Comparison of ENCODE assay signal across 26 cellular contexts in genomic region chr18:43161528-43161927, GRCh38. TPM values are rescaled to one million over a fixed set of nuclear protein-coding genes. Genes with fewer than 3 reads are reported as not detected.
DNase-seq lines count a peak whose midpoint lies in the region; TF ChIP-seq lines count a peak whose summit lies in the region.
"Had no signal": no experiment of that assay in that cellular context is flagged by ENCODE, and none has a peak within 500 bp of the region (broad histone marks: within the 10 kb centered on the region; RNA-seq: fewer than 3 reads in every experiment).

No MANE protein-coding gene starts in this region.

- H3K4me1 ChIP-seq in ACC112 (ENCODE audit: control insufficient read depth, insufficient read depth, low read length, unreplicated experiment) (peaks cover 39% of the 10 kb centered on the region), Karpas-422 (ENCODE audit: low read length) (no peaks in the 10 kb centered on the region), colonic mucosa (no peaks in the 10 kb centered on the region)
- H3K4me1 ChIP-seq: A549, adrenal gland, testis had no signal

- H3K9me2 ChIP-seq in Karpas-422 (replicated peaks; ENCODE audit: insufficient read depth, low read length): no peaks in the 10 kb centered on the region

- peaks cover 13% of the 10 kb centered on the region for H3K9me3 ChIP-seq in Karpas-422 (ENCODE audit: low read length)
- no peaks in the 10 kb centered on the region for H3K9me3 ChIP-seq in colonic mucosa
- H3K9me3 ChIP-seq: A549, adrenal gland, testis had no signal

- peak overlapping the region; percentile 78 for H3K27ac ChIP-seq in ACC112 (ENCODE audit: low read depth, low read length)
- H3K27ac ChIP-seq in brain microvascular endothelial cell: peak overlapping the region; percentile 57
- no peak overlapping the region for H3K27ac ChIP-seq in Karpas-422 (ENCODE audit: low read length)
- H3K27ac ChIP-seq in colonic mucosa: no peak overlapping the region
- H3K27ac ChIP-seq: A549, adrenal gland, testis had no signal

- no peak overlapping the region for H3K4me2 ChIP-seq in Karpas-422 (ENCODE audit: low read depth, low read length, poor library complexity, severe bottlenecking)
- H3K4me2 ChIP-seq: A549 had no signal

- peak; percentile 73 for DNase-seq in LHCN-M2 (ENCODE audit: low read depth)
- peak; percentile 73 for DNase-seq in brain microvascular endothelial cell
- peak; percentile 5 for DNase-seq in hepatic stellate cell (ENCODE audit: low spot score)
- DNase-seq in activated CD4-positive, alpha-beta T cell treated with anti-CD3 and anti-CD28 coated beads for 48 hours: no peak
- no peak for DNase-seq in Karpas-422
- no peak for DNase-seq in SKM-1 treated with dmso at 0.1 percent for 144 hours (lab: John Stamatoyannopoulos, UW; ENCODE audit: unreplicated experiment)
- no peak for DNase-seq in colonic mucosa
- DNase-seq: activated gamma-delta T cell treated with Interleukin-2 at 50 U/mL for 16 hours; adrenal gland; cerebellar nuclear complex; effector memory CD8-positive, alpha-beta T cell; hypothalamus; islet precursor cell; NCI-H187 treated with DMSO at 0.1 percent for 48 hours; NCI-H2227 treated with DMSO at 0.1 percent for 48 hours; right cardiac atrium; SHP77; T-cell; testis had no signal

- H4K20me1 ChIP-seq in Karpas-422 (ENCODE audit: insufficient read depth, low read depth, low read length): no peaks in the 10 kb centered on the region

- H3K9ac ChIP-seq in Karpas-422 (ENCODE audit: low read length): no peak overlapping the region
- no peak overlapping the region for H3K9ac ChIP-seq in colonic mucosa (ENCODE audit: low read depth in 2 of 2, low read length in 2 of 2)

- peak overlapping the region; percentile 55 for H2AFZ ChIP-seq in ACC112 (ENCODE audit: low read length, unreplicated experiment)
- no peak overlapping the region for H2AFZ ChIP-seq in Karpas-422 (ENCODE audit: low read length)

- no peaks in the 10 kb centered on the region for H3K79me2 ChIP-seq in ACC112 (ENCODE audit: control insufficient read depth, insufficient read depth, low read length, unreplicated experiment)
- H3K79me2 ChIP-seq in Karpas-422 (ENCODE audit: low read length): no peaks in the 10 kb centered on the region

- in situ Hi-C loops in brain microvascular endothelial cell (cut with HindIII; ENCODE audit: low pct_ligation_motif_present, low sequenced_read_pairs): no loop called here

- H3K4me3 ChIP-seq in ACC112 (ENCODE audit: low read depth, low read length): peak overlapping the region; percentile 36
- no peak overlapping the region for H3K4me3 ChIP-seq in brain microvascular endothelial cell (ENCODE audit: low read depth, low read length)
- no peak overlapping the region for H3K4me3 ChIP-seq in Karpas-422 (ENCODE audit: low read length)
- H3K4me3 ChIP-seq in colonic mucosa: no peak overlapping the region
- H3K4me3 ChIP-seq: A549, adrenal gland, K562, testis had no signal

- H3K27me3 ChIP-seq in ACC112 (ENCODE audit: insufficient read depth, low read length): no peaks in the 10 kb centered on the region
- no peaks in the 10 kb centered on the region for H3K27me3 ChIP-seq in brain microvascular endothelial cell (replicated peaks)
- no peaks in the 10 kb centered on the region for H3K27me3 ChIP-seq in Karpas-422 (ENCODE audit: low read length)
- H3K27me3 ChIP-seq in colonic mucosa: no peaks in the 10 kb centered on the region
- H3K27me3 ChIP-seq: adrenal gland, testis had no signal

- TF ChIP-seq CTCF in brain microvascular endothelial cell (IDR thresholded peaks at IDR 0.05; ENCODE audit: low read depth, low read length, missing control alignments): no peak
- TF ChIP-seq CTCF in colonic mucosa (IDR thresholded peaks at IDR 0.05): no peak

- intact Hi-C loops in colonic mucosa (cut with DNase I): no loop called here

- H3K36me3 ChIP-seq in ACC112 (ENCODE audit: insufficient read depth, low read length): no peaks in the 10 kb centered on the region; the same call in 1 of the 2 replicates
- H3K36me3 ChIP-seq in brain microvascular endothelial cell (replicated peaks): no peaks in the 10 kb centered on the region
- H3K36me3 ChIP-seq in Karpas-422 (ENCODE audit: insufficient read depth, low read length): no peaks in the 10 kb centered on the region
- no peaks in the 10 kb centered on the region for H3K36me3 ChIP-seq in colonic mucosa
- H3K36me3 ChIP-seq: adrenal gland had no signal

RNA-seq across cellular contexts. Expression of gene RIT2, which starts 46.0 kb away (rescaled TPM):
- total RNA-seq in LHCN-M2 (2014; rRNA removed) (not detected in 2 replicates), colonic mucosa (not detected)
- polyA plus RNA-seq in LHCN-M2 (2012): not detected
- total RNA-seq in Karpas-422 (2014; rRNA removed; shearing (Covaris generic); ENCODE audit: low replicate concordance): not detected in 2 replicates
- total RNA-seq: fibroblast of villous mesenchyme, G401, K562, lung microvascular endothelial cell, omental fat pad, right cardiac atrium, T-cell, testis had no signal
- polyA plus RNA-seq: A549, K562, right cardiac atrium had no signal

Comparison
In these comparisons a context has a peak if more than half of its experiments do, and no peak if none do; other contexts are left out.
1. H3K27ac ChIP-seq: peak in ACC112 (single experiment) and brain microvascular endothelial cell (single experiment); none in Karpas-422 (single experiment) and colonic mucosa (single experiment).
2. DNase-seq: peak in LHCN-M2 (single experiment), brain microvascular endothelial cell (single experiment) and hepatic stellate cell (single experiment); none in activated CD4-positive, alpha-beta T cell treated with anti-CD3 and anti-CD28 coated beads for 48 hours (single experiment), Karpas-422 (single experiment), SKM-1 treated with dmso at 0.1 percent for 144 hours (single experiment) and colonic mucosa (single experiment).